ENCODE assay signal across 1 cellular context in the genomic region with DNA sequence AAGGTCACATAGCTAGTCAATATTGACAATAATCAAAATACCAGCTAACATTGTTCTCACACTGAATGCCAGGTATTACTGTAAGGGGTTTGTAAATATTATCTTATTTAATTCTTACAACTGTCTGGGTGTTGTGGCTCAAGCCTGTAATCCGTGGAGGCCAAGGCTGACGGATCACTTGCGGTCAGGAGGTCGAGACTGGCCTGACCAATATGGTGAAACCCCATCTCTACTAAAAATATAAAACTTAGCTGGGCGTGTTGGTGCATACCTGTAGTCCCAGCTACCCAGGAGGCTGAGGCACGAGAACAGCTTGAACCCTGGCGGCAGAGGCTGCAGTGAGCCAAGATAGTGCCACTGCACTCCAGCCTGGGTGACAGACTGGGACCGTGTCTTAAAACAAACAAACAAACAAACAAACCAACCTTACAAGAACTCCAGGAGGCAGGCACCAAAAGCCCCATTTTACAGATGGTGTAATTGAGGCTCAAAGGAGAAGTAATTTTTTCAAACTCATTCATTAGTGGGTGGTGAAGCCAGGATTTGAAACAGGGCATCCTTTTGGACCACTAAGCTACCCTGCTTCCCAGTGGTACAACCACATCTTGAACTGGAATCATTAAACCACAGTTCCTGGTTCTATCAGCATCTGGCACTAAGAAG.
TF ChIP-seq lines count a peak whose summit lies in the region.

No MANE protein-coding gene starts in this region.

TF ChIP-seq in H1, 55 proteins besides CTCF, POLR2A, EP300 and RAD21 (continued from another document):
- TF ChIP-seq, protein P1, sequence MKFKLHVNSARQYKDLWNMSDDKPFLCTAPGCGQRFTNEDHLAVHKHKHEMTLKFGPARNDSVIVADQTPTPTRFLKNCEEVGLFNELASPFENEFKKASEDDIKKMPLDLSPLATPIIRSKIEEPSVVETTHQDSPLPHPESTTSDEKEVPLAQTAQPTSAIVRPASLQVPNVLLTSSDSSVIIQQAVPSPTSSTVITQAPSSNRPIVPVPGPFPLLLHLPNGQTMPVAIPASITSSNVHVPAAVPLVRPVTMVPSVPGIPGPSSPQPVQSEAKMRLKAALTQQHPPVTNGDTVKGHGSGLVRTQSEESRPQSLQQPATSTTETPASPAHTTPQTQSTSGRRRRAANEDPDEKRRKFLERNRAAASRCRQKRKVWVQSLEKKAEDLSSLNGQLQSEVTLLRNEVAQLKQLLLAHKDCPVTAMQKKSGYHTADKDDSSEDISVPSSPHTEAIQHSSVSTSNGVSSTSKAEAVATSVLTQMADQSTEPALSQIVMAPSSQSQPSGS (IDR thresholded peaks at IDR 0.05; ENCODE audit: low read length), result no peak
- TF ChIP-seq HDAC2 (IDR thresholded peaks at IDR 0.05; ENCODE audit: borderline replicate concordance in 1 of 2, low read depth in 2 of 2, low read length in 2 of 2), result no peak
- TF ChIP-seq CTBP2 (IDR thresholded peaks at IDR 0.05; ENCODE audit: borderline replicate concordance, insufficient read depth, insufficient read length, low read length), result no peak
- TF ChIP-seq KDM4A (IDR thresholded peaks at IDR 0.05; ENCODE audit: low read depth, low read length, severe bottlenecking), result no peak
- TF ChIP-seq EZH2 (IDR thresholded peaks at IDR 0.05; ENCODE audit: low read depth, low read length, severe bottlenecking), result no peak
- TF ChIP-seq SP2 (IDR thresholded peaks at IDR 0.05; ENCODE audit: low read length), result no peak
- TF ChIP-seq BACH1 (IDR thresholded peaks at IDR 0.05; ENCODE audit: low read length), result no peak
- no peak for TF ChIP-seq CHD2 (IDR thresholded peaks at IDR 0.05; ENCODE audit: low read length)
- no peak for TF ChIP-seq JUND (IDR thresholded peaks at IDR 0.05; ENCODE audit: low read length)
- no peak for TF ChIP-seq RXRA (IDR thresholded peaks at IDR 0.05; ENCODE audit: insufficient read depth, low read depth, low read length)
- no peak for TF ChIP-seq MAFK (IDR thresholded peaks at IDR 0.05; ENCODE audit: low read depth, low read length)
- TF ChIP-seq NANOG (IDR thresholded peaks at IDR 0.05; ENCODE audit: insufficient read depth, low read depth, low read length, poor library complexity, severe bottlenecking), result no peak
- TF ChIP-seq CHD1 (IDR thresholded peaks at IDR 0.05; ENCODE audit: low read depth, low read length), result no peak
TF ChIP-seq in H1: peak in this region for 0.
